ENCODE assay signal across 7 cellular contexts in genomic region chr10:17257466-17258321, GRCh38. TPM values are rescaled to one million over a fixed set of nuclear protein-coding genes. Genes with fewer than 3 reads are reported as not detected.
A peak's percentile ranks its signal among the peaks of the same experiment; 100 is the strongest.
DNase-seq lines count a peak whose midpoint lies in the region; FAIRE-seq and TF ChIP-seq lines count a peak whose summit lies in the region.

No MANE protein-coding gene starts in this region.

- no peak overlapping the region for H3K27ac ChIP-seq in mammary epithelial cell (ENCODE audit: insufficient read depth, low read depth, low read length)

- no peak for TF ChIP-seq POLR2A in H54 (IDR thresholded peaks at IDR 0.05; ENCODE audit: low read depth, low read length)
- no peak for TF ChIP-seq POLR2A in NB4 (IDR thresholded peaks at IDR 0.05; ENCODE audit: extremely low read depth, insufficient read length)

- no peaks in the 10 kb centered on the region for H4K20me1 ChIP-seq in mammary epithelial cell (ENCODE audit: insufficient read depth, low read length)

- no peaks in the 10 kb centered on the region for H3K79me2 ChIP-seq in mammary epithelial cell (ENCODE audit: insufficient read depth, low read length)

- in situ Hi-C loops in mammary epithelial cell (cut with MboI; ENCODE audit: low sequenced_read_pairs in 2 of 2): loop anchor here in 1 of 2 donors (5.0 kb wide), 1 partner anchor 425 kb away; no protein-coding TSS in a partner anchor

- 4% methylated on average over 8 of the region's 8 CpGs for WGBS in mammary epithelial cell (ENCODE audit: low coverage, missing lambda C conversion rate)

- peak overlapping the region; percentile 64 for H3K4me2 ChIP-seq in mammary epithelial cell (ENCODE audit: insufficient read depth, low read depth, low read length)

- H2AFZ ChIP-seq in mammary epithelial cell (ENCODE audit: low read depth, low read length): peak overlapping the region; percentile 94

- H3K4me1 ChIP-seq in mammary epithelial cell (ENCODE audit: insufficient read depth, low read length): no peaks in the 10 kb centered on the region

- dilution Hi-C loops in mammary epithelial cell (cut with HindIII; ENCODE audit: low sequenced_read_pairs): no loop called here

- CTCF ChIA-PET in mammary epithelial cell (lab: Charles Lee; ENCODE audit: low non-redundant PET): no interaction called here

- no TSS peak for BruUV-seq in mammary epithelial cell (replicated peaks; lab: Mats Ljungman, UMichigan)

- no peak overlapping the region for H3K9ac ChIP-seq in mammary epithelial cell (ENCODE audit: insufficient read depth, low read length)

- peaks cover 11% of the 10 kb centered on the region for H3K9me3 ChIP-seq in mammary epithelial cell (replicated peaks; ENCODE audit: insufficient read depth, low read length)

- no peaks in the 10 kb centered on the region for H3K27me3 ChIP-seq in mammary epithelial cell (ENCODE audit: insufficient read depth, low read length)

- peak; percentile 56 for TF ChIP-seq CTCF in NB4 (IDR thresholded peaks at IDR 0.05; ENCODE audit: low read depth, low read length)
- peak; percentile 83 to 86 for TF ChIP-seq CTCF in mammary epithelial cell (conservative IDR thresholded peaks at IDR 0.05 in 1 of 2, IDR thresholded peaks at IDR 0.05 in 1 of 2; ENCODE audit: extremely low read depth in 1 of 2, insufficient read depth in 1 of 2, low read depth in 1 of 2, low read length in 2 of 2)

- H3K36me3 ChIP-seq in mammary epithelial cell (ENCODE audit: insufficient read depth, low read length): no peaks in the 10 kb centered on the region

- DNase-seq in GM03348 (ENCODE audit: low spot score): peak; percentile 76
- no peak for DNase-seq in H54 (ENCODE audit: insufficient read length, low spot score)
- peak; percentile 71 for DNase-seq in NB4 (ENCODE audit: low read depth)
- DNase-seq in mammary epithelial cell: peak; percentile 58
- DNase-seq in islet precursor cell: peak; percentile 75
- peak; percentile 22 to 59 for DNase-seq in stimulated activated CD4-positive, alpha-beta T cell treated with anti-CD3 and anti-CD28 coated beads, Interleukin-2, amount 100 ng/mL, for 24 hours

- H3K4me3 ChIP-seq in NB4 (ENCODE audit: low read depth, low read length) (no peak overlapping the region), mammary epithelial cell (replicated peaks in 1 of 3; ENCODE audit: insufficient read depth in 1 of 3, low read depth in 2 of 3, low read length in 3 of 3) (no peak overlapping the region)

- FAIRE-seq in H54 (lab: Jason Lieb, UNC) (peak; percentile 93), TTC549 (lab: Jason Lieb, UNC) (peak; percentile 98)

- intact Hi-C loops in mammary epithelial cell (cut with micrococcal nuclease): loop anchor here (1.0 to 2.0 kb wide), 5 partner anchors 27 to 429 kb away; no protein-coding TSS in a partner anchor

RNA-seq across cellular contexts. Expression of gene VIM, which starts 29.7 kb away (rescaled TPM):
- total RNA-seq in mammary epithelial cell: 1,000 to 10,000 TPM; 1,327 to 1,978 TPM
- 1,682 TPM for polyA plus RNA-seq in mammary epithelial cell
- polyA minus RNA-seq in mammary epithelial cell: 2,334 TPM

RNA-seq across cellular contexts. Expression of gene TRDMT1, which starts 56.2 kb away (rescaled TPM):
- 1 to 10 TPM; 3.5 to 6.2 TPM for total RNA-seq in mammary epithelial cell
- 2.4 TPM for polyA plus RNA-seq in mammary epithelial cell
- polyA minus RNA-seq in mammary epithelial cell: 0.26 TPM
